In genomic region chr7:96996111-96996936, GRCh38 we compare ENCODE assay signal across 27 cellular contexts.
DNase-seq lines count a peak whose midpoint lies in the region; ATAC-seq, FAIRE-seq and TF ChIP-seq lines count a peak whose summit lies in the region.
"Had no signal": no experiment of that assay in that cellular context is flagged by ENCODE, and none has a peak within 500 bp of the region (broad histone marks: within the 10 kb centered on the region; RNA-seq: fewer than 3 reads in every experiment).

No MANE protein-coding gene starts in this region.

- no peaks in the 10 kb centered on the region for H3K27me3 ChIP-seq in WERI-Rb-1 (ENCODE audit: insufficient read depth, low read depth, severe bottlenecking)
- H3K27me3 ChIP-seq in effector memory CD4-positive, alpha-beta T cell (replicated peaks; ENCODE audit: control insufficient read depth, insufficient read depth, low read length, poor library complexity, severe bottlenecking), result peaks cover 44% of the 10 kb centered on the region

- no peaks in the 10 kb centered on the region for H3K4me1 ChIP-seq in effector memory CD4-positive, alpha-beta T cell (ENCODE audit: control insufficient read depth, insufficient read depth, low read length, poor library complexity, severe bottlenecking)
- H3K4me1 ChIP-seq: adrenal gland, parathyroid adenoma had no signal

- no peaks in the 10 kb centered on the region for H3K9me3 Mint-ChIP-seq in T-helper 1 cell treated with Interleukin-12 subunit alpha and Interleukin-12 subunit beta and Interleukin-4 antibody, amounts not matched to agents 30 μg/mL and 1 μg/mL, for 36 hours
- H3K9me3 Mint-ChIP-seq: memory B cell had no signal

- TF ChIP-seq CTCF in WERI-Rb-1 (IDR thresholded peaks at IDR 0.05; ENCODE audit: low read depth, low read length), result no peak

- no peak for FAIRE-seq in GM19239 (lab: Jason Lieb, UNC)
- FAIRE-seq: D721Med had no signal

- peaks cover 96% of the 10 kb centered on the region for H3K27me3 Mint-ChIP-seq in T-helper 1 cell treated with Interleukin-12 subunit alpha and Interleukin-12 subunit beta and Interleukin-4 antibody, amounts not matched to agents 30 μg/mL and 1 μg/mL, for 36 hours (ENCODE audit: low read depth)

- no peak overlapping the region for H3K4me3 Mint-ChIP-seq in T-helper 1 cell treated with Interleukin-12 subunit alpha and Interleukin-12 subunit beta and Interleukin-4 antibody, amounts not matched to agents 30 μg/mL and 1 μg/mL, for 36 hours
- H3K4me3 Mint-ChIP-seq: memory B cell, naive B cell had no signal

- H3K9me3 ChIP-seq in WERI-Rb-1 (ENCODE audit: severe bottlenecking) (no peaks in the 10 kb centered on the region), iPS-18c (ENCODE audit: control insufficient read depth, insufficient read depth, low read length) (peaks cover 5% of the 10 kb centered on the region)
- H3K9me3 ChIP-seq in effector memory CD4-positive, alpha-beta T cell (ENCODE audit: control insufficient read depth, low read length), result no peaks in the 10 kb centered on the region
- H3K9me3 ChIP-seq: adrenal gland, vagina had no signal

- no peak overlapping the region for H3K27ac ChIP-seq in WERI-Rb-1
- H3K27ac ChIP-seq in effector memory CD4-positive, alpha-beta T cell (ENCODE audit: insufficient read depth, low read length, poor library complexity, severe bottlenecking), result no peak overlapping the region
- H3K27ac ChIP-seq: adrenal gland; BLaER1 treated with 17β-estradiol and CSF1 and Interleukin-3, amounts not matched to agents 10 nM and 100 nM; epithelial cell of prostate; parathyroid adenoma; sigmoid colon; vagina had no signal

- ATAC-seq in HG02981 (IDR thresholded peaks at IDR 0.05; ENCODE audit: unreplicated experiment), result no peak

- no peaks in the 10 kb centered on the region for H3K4me1 Mint-ChIP-seq in T-helper 1 cell treated with Interleukin-12 subunit alpha and Interleukin-12 subunit beta and Interleukin-4 antibody, amounts not matched to agents 30 μg/mL and 1 μg/mL, for 36 hours (ENCODE audit: low read depth)
- H3K4me1 Mint-ChIP-seq: memory B cell had no signal

- H3K36me3 ChIP-seq in WERI-Rb-1, result no peaks in the 10 kb centered on the region
- no peaks in the 10 kb centered on the region for H3K36me3 ChIP-seq in effector memory CD4-positive, alpha-beta T cell (ENCODE audit: control insufficient read depth, insufficient read depth, low read length)
- H3K36me3 ChIP-seq: adrenal gland; BLaER1 treated with 17β-estradiol and CSF1 and Interleukin-3, amounts not matched to agents 10 nM and 100 nM; sigmoid colon; vagina had no signal

- H3K4me3 ChIP-seq in WERI-Rb-1 (ENCODE audit: low read depth, low read length), result peak overlapping the region; percentile 50
- peak overlapping the region; percentile 16; the same call in 1 of the 2 replicates for H3K4me3 ChIP-seq in iPS-18c (ENCODE audit: insufficient read depth, low read depth, low read length)
- no peak overlapping the region for H3K4me3 ChIP-seq in effector memory CD4-positive, alpha-beta T cell (ENCODE audit: insufficient read depth, low read depth, low read length, poor library complexity, severe bottlenecking)
- H3K4me3 ChIP-seq: adrenal gland; BLaER1 treated with 17β-estradiol and CSF1 and Interleukin-3, amounts not matched to agents 10 nM and 100 nM; sigmoid colon; vagina had no signal

- peak overlapping the region; percentile 47 for H3K27ac Mint-ChIP-seq in T-helper 1 cell treated with Interleukin-12 subunit alpha and Interleukin-12 subunit beta and Interleukin-4 antibody, amounts not matched to agents 30 μg/mL and 1 μg/mL, for 36 hours
- H3K27ac Mint-ChIP-seq: memory B cell had no signal

- H3K36me3 Mint-ChIP-seq in T-helper 1 cell treated with Interleukin-12 subunit alpha and Interleukin-12 subunit beta and Interleukin-4 antibody, amounts not matched to agents 30 μg/mL and 1 μg/mL, for 36 hours (ENCODE audit: low read depth), result no peaks in the 10 kb centered on the region
- H3K36me3 Mint-ChIP-seq: memory B cell had no signal

- DNase-seq in T-helper 1 cell, result no peak
- peak; percentile 62 for DNase-seq in WERI-Rb-1
- DNase-seq in effector memory CD4-positive, alpha-beta T cell, result no peak
- no peak for DNase-seq in GM19239 (ENCODE audit: insufficient read length, low spot score)
- no peak for DNase-seq in activated CD4-positive, alpha-beta T cell treated with anti-CD3 and anti-CD28 coated beads for 48 hours
- DNase-seq: activated CD4-positive, alpha-beta T cell treated with anti-CD3 and anti-CD28 coated beads, Interleukin-2, amount 50 U/mL, for 48 hours; activated gamma-delta T cell treated with Interleukin-2 at 50 U/mL for 16 hours; adrenal gland; dermis blood vessel endothelial cell; foreskin fibroblast; GOT3; Karpas-422; naive B cell; NCI-H1092; NCI-H2081; NCI-H748 treated with DMSO at 0.1 percent for 48 hours; Right ventricle myocardium superior; sigmoid colon had no signal
